Comparison of ENCODE assay signal across 13 cellular contexts in genomic region chr11:44427432-44427831, GRCh38.
A peak's percentile ranks its signal among the peaks of the same experiment; 100 is the strongest.
DNase-seq lines count a peak whose midpoint lies in the region; ATAC-seq, FAIRE-seq and TF ChIP-seq lines count a peak whose summit lies in the region.
"Had no signal": no experiment of that assay in that cellular context is flagged by ENCODE, and none has a peak within 500 bp of the region (broad histone marks: within the 10 kb centered on the region; RNA-seq: fewer than 3 reads in every experiment).

No MANE protein-coding gene starts in this region.

- H3K23ac ChIP-seq in H9 (ENCODE audit: insufficient read length, low read depth, low read length), result no peak overlapping the region

- no peak overlapping the region for H3K18ac ChIP-seq in H9 (ENCODE audit: insufficient read length, low read depth, low read length)

- no peak overlapping the region for H3K27ac ChIP-seq in H9 (ENCODE audit: insufficient read length, low read depth, low read length)
- no peak overlapping the region for H3K27ac ChIP-seq in keratinocyte (ENCODE audit: control insufficient read depth, insufficient read depth, low read length)
- H3K27ac ChIP-seq: VCaP had no signal

- CTCF ChIA-PET in activated CD4-positive, alpha-beta T cell treated with anti-CD3 and anti-CD28 coated beads for 36 hours (lab: Charles Lee), result interaction anchor here (0.8 to 1.2 kb wide), 2 partner anchors 39 to 88 kb away, joined by 4 read pairs; no protein-coding TSS in a partner anchor

- H3K9ac ChIP-seq in H9 (ENCODE audit: extremely low read depth, insufficient read length, low read length) (no peak overlapping the region), keratinocyte (ENCODE audit: control insufficient read depth, extremely low read depth, insufficient read depth, low read length) (no peak overlapping the region)

- no peak overlapping the region for H2BK120ac ChIP-seq in H9 (ENCODE audit: low read depth, low read length, poor library complexity, severe bottlenecking)

- H3K4me2 ChIP-seq in H9 (ENCODE audit: insufficient read depth, insufficient read length, low read length) (no peak overlapping the region), keratinocyte (ENCODE audit: control insufficient read depth, extremely low read depth, insufficient read depth, low read depth, low read length) (no peak overlapping the region)

- no peaks in the 10 kb centered on the region for H3K9me1 ChIP-seq in keratinocyte (ENCODE audit: control insufficient read depth, extremely low read depth, insufficient read depth, low read length)

- no peak overlapping the region for H4K5ac ChIP-seq in H9 (ENCODE audit: insufficient read length, low read depth, low read length)

- H3K79me2 ChIP-seq in H9 (ENCODE audit: insufficient read depth, low read length), result no peaks in the 10 kb centered on the region
- H3K79me2 ChIP-seq in keratinocyte (ENCODE audit: control insufficient read depth, insufficient read depth, low read length), result no peaks in the 10 kb centered on the region

- H2BK5ac ChIP-seq in H9 (ENCODE audit: insufficient read length, low read length), result no peak overlapping the region

- H3K4me3 ChIP-seq in WI38 (ENCODE audit: low read depth, low read length), result no peak overlapping the region
- H3K4me3 ChIP-seq in keratinocyte (ENCODE audit: control insufficient read depth in 2 of 3, extremely low read depth in 1 of 3, insufficient read depth in 2 of 3, low read depth in 1 of 3, low read length in 3 of 3), result no peak overlapping the region

- H3K27me3 Mint-ChIP-seq in activated CD4-positive, alpha-beta T cell treated with anti-CD3 and anti-CD28 coated beads for 36 hours, result peaks cover 23% of the 10 kb centered on the region
- peaks cover 33% of the 10 kb centered on the region for H3K27me3 Mint-ChIP-seq in H9 (ENCODE audit: low read depth)
- H3K27me3 Mint-ChIP-seq in T-helper 2 cell treated with Interferon-gamma antibody and Interleukin-4, amounts not matched to agents 5 μg/mL and 100 μg/mL, for 36 hours (ENCODE audit: low read depth), result peaks cover 6% of the 10 kb centered on the region

- H4K8ac ChIP-seq in H9 (replicated peaks; ENCODE audit: insufficient read length, low read depth, low read length), result no peak overlapping the region

- no peak overlapping the region for H2BK20ac ChIP-seq in H9 (ENCODE audit: low read depth, low read length, poor library complexity, severe bottlenecking)

- DNase-seq in activated CD4-positive, alpha-beta T cell treated with anti-CD3 and anti-CD28 coated beads for 36 hours, result peak; percentile 35
- DNase-seq in activated CD4-positive, alpha-beta T cell treated with anti-CD3 and anti-CD28 coated beads for 1 hour, result no peak
- peak; percentile 65 for DNase-seq in H9
- DNase-seq in keratinocyte (ENCODE audit: low read depth, low spot score), result no peak
- no peak for DNase-seq in T-helper 2 cell treated with Interferon-gamma antibody and Interleukin-4, amounts not matched to agents 5 μg/mL and 100 μg/mL, for 36 hours (ENCODE audit: low spot score)
- DNase-seq: CD4-positive, alpha-beta memory T cell; NCI-H2171; retina had no signal

- H3K9me3 ChIP-seq in H9 (ENCODE audit: control insufficient read depth, low read depth, low read length), result no peaks in the 10 kb centered on the region
- no peaks in the 10 kb centered on the region for H3K9me3 ChIP-seq in keratinocyte (ENCODE audit: control insufficient read depth, low read depth, low read length)

- no peaks in the 10 kb centered on the region for H3K36me3 Mint-ChIP-seq in activated CD4-positive, alpha-beta T cell treated with anti-CD3 and anti-CD28 coated beads for 36 hours (ENCODE audit: low read depth)
- no peaks in the 10 kb centered on the region for H3K36me3 Mint-ChIP-seq in H9 (ENCODE audit: insufficient read depth in 1 of 3, low read depth in 3 of 3)
- no peaks in the 10 kb centered on the region for H3K36me3 Mint-ChIP-seq in T-helper 2 cell treated with Interferon-gamma antibody and Interleukin-4, amounts not matched to agents 5 μg/mL and 100 μg/mL, for 36 hours (ENCODE audit: low read depth)
- H3K36me3 Mint-ChIP-seq: CD4-positive, alpha-beta memory T cell had no signal

- peak; percentile 82 for TF ChIP-seq CTCF in H9 (conservative IDR thresholded peaks at IDR 0.05)
- TF ChIP-seq CTCF in WI38 (IDR thresholded peaks at IDR 0.05; ENCODE audit: low read depth, low read length), result peak; percentile 27; the same call in 1 of the 2 replicates
- TF ChIP-seq CTCF in keratinocyte (optimal IDR thresholded peaks at IDR 0.05 in 1 of 3, IDR thresholded peaks at IDR 0.05 in 1 of 3, conservative IDR thresholded peaks at IDR 0.05 in 1 of 3; ENCODE audit: extremely low read depth in 1 of 3, insufficient read depth in 2 of 3, low read length in 3 of 3), result peak in 2 of 3 experiments; percentile 48 to 68

- intact Hi-C loops in activated CD4-positive, alpha-beta T cell treated with anti-CD3 and anti-CD28 coated beads for 36 hours (cut with DNase I, micrococcal nuclease), result no loop called here

- H2BK15ac ChIP-seq in H9 (ENCODE audit: low read depth, low read length), result no peak overlapping the region

- H3K79me1 ChIP-seq in H9 (ENCODE audit: insufficient read depth, low read depth, low read length, poor library complexity, severe bottlenecking), result no peaks in the 10 kb centered on the region

- no peaks in the 10 kb centered on the region for H3K9me3 Mint-ChIP-seq in activated CD4-positive, alpha-beta T cell treated with anti-CD3 and anti-CD28 coated beads for 36 hours (ENCODE audit: low read depth)
- no peaks in the 10 kb centered on the region for H3K9me3 Mint-ChIP-seq in H9
- no peaks in the 10 kb centered on the region for H3K9me3 Mint-ChIP-seq in T-helper 2 cell treated with Interferon-gamma antibody and Interleukin-4, amounts not matched to agents 5 μg/mL and 100 μg/mL, for 36 hours
- H3K9me3 Mint-ChIP-seq: CD4-positive, alpha-beta memory T cell; central memory CD8-positive, alpha-beta T cell had no signal

- no peaks in the 10 kb centered on the region for H3K23me2 ChIP-seq in H9 (ENCODE audit: insufficient read length, low read depth, low read length, poor library complexity, severe bottlenecking)

- no peak overlapping the region for H3K27ac Mint-ChIP-seq in activated CD4-positive, alpha-beta T cell treated with anti-CD3 and anti-CD28 coated beads for 36 hours
- H3K27ac Mint-ChIP-seq in H9, result no peak overlapping the region
- H3K27ac Mint-ChIP-seq in T-helper 2 cell treated with Interferon-gamma antibody and Interleukin-4, amounts not matched to agents 5 μg/mL and 100 μg/mL, for 36 hours, result no peak overlapping the region
- H3K27ac Mint-ChIP-seq: CD4-positive, alpha-beta memory T cell had no signal

- WGBS in H9 (ENCODE audit: extremely low coverage, insufficient read length, low lambda C conversion rate), result no CpG with 5 or more reads among the region's 8 CpGs

- no peaks in the 10 kb centered on the region for H3K4me1 Mint-ChIP-seq in activated CD4-positive, alpha-beta T cell treated with anti-CD3 and anti-CD28 coated beads for 36 hours
- peaks cover 7 to 10% of the 10 kb centered on the region in 2 experiments; a peak in 3 of 4 replicates for H3K4me1 Mint-ChIP-seq in H9
- no peaks in the 10 kb centered on the region for H3K4me1 Mint-ChIP-seq in T-helper 2 cell treated with Interferon-gamma antibody and Interleukin-4, amounts not matched to agents 5 μg/mL and 100 μg/mL, for 36 hours (ENCODE audit: low read depth)
- H3K4me1 Mint-ChIP-seq: CD4-positive, alpha-beta memory T cell; central memory CD8-positive, alpha-beta T cell had no signal

- H3K4ac ChIP-seq in H9 (ENCODE audit: low read depth, low read length), result no peak overlapping the region

- dilution Hi-C loops in keratinocyte (cut with MboI; ENCODE audit: extremely low pct_ligation_motif_present, low sequenced_read_pairs), result no loop called here

- no peak overlapping the region for H2BK12ac ChIP-seq in H9 (ENCODE audit: insufficient read length, low read depth, low read length)

- no peaks in the 10 kb centered on the region for H4K20me1 ChIP-seq in H9 (ENCODE audit: control insufficient read depth, insufficient read depth, insufficient read length)
- no peaks in the 10 kb centered on the region for H4K20me1 ChIP-seq in keratinocyte (ENCODE audit: control insufficient read depth, extremely low read depth, insufficient read depth, low read length)

- no peaks in the 10 kb centered on the region for H3K36me3 ChIP-seq in keratinocyte (ENCODE audit: control insufficient read depth in 2 of 2, extremely low read depth in 1 of 2, insufficient read depth in 2 of 2, low read length in 2 of 2)

- no peak overlapping the region for H2AK5ac ChIP-seq in H9 (ENCODE audit: insufficient read length, low read length)

- H3K14ac ChIP-seq in H9 (ENCODE audit: insufficient read depth, low read length), result no peak overlapping the region

- no peak overlapping the region for H3T11ph ChIP-seq in H9 (ENCODE audit: low read length)

- H3K4me1 ChIP-seq in H9 (ENCODE audit: insufficient read depth, low read length) (no peaks in the 10 kb centered on the region), keratinocyte (ENCODE audit: control insufficient read depth, extremely low read depth, insufficient read depth, low read length) (peaks cover 6% of the 10 kb centered on the region)

- H4K91ac ChIP-seq in H9 (ENCODE audit: insufficient read length, low read depth, low read length), result no peak overlapping the region

- H3K27me3 ChIP-seq in H9 (ENCODE audit: insufficient read depth, low read length) (no peaks in the 10 kb centered on the region), keratinocyte (ENCODE audit: control insufficient read depth, extremely low read depth, insufficient read depth, low read length) (peaks cover 3% of the 10 kb centered on the region)

- no peak overlapping the region for H3K4me3 Mint-ChIP-seq in activated CD4-positive, alpha-beta T cell treated with anti-CD3 and anti-CD28 coated beads for 36 hours
- no peak overlapping the region for H3K4me3 Mint-ChIP-seq in H9
- H3K4me3 Mint-ChIP-seq in T-helper 2 cell treated with Interferon-gamma antibody and Interleukin-4, amounts not matched to agents 5 μg/mL and 100 μg/mL, for 36 hours, result no peak overlapping the region
- H3K4me3 Mint-ChIP-seq: CD4-positive, alpha-beta memory T cell; central memory CD8-positive, alpha-beta T cell had no signal

- no peak for FAIRE-seq in keratinocyte (lab: Jason Lieb, UNC)

- POLR2A ChIA-PET in activated CD4-positive, alpha-beta T cell treated with anti-CD3 and anti-CD28 coated beads for 36 hours (lab: Charles Lee), result no interaction called here

- no peak for ATAC-seq in activated CD4-positive, alpha-beta T cell treated with anti-CD3 and anti-CD28 coated beads for 36 hours
- ATAC-seq in HG03442 (IDR thresholded peaks at IDR 0.05; ENCODE audit: unreplicated experiment) (no peak), HG03108 (IDR thresholded peaks at IDR 0.05; ENCODE audit: unreplicated experiment) (no peak)

- no peak overlapping the region for H3K56ac ChIP-seq in H9 (ENCODE audit: insufficient read length, low read depth, low read length)

- H2AFZ ChIP-seq in H9 (ENCODE audit: low read length), result no peak overlapping the region
- no peak overlapping the region for H2AFZ ChIP-seq in keratinocyte (ENCODE audit: control insufficient read depth, low read length)

Comparison
In these comparisons a context has a peak if more than half of its experiments do, and no peak if none do; other contexts are left out.
1. DNase-seq: peak in activated CD4-positive, alpha-beta T cell treated with anti-CD3 and anti-CD28 coated beads for 36 hours (single experiment) and H9 (single experiment); none in activated CD4-positive, alpha-beta T cell treated with anti-CD3 and anti-CD28 coated beads for 1 hour (single experiment), keratinocyte (single experiment) and T-helper 2 cell treated with Interferon-gamma antibody and Interleukin-4, amounts not matched to agents 5 μg/mL and 100 μg/mL, for 36 hours (single experiment).
2. CTCF ChIP-seq: peak in every context shown above with its lines; median percentile 82 in H9; 58 in keratinocyte; 27 in WI38.